Comparison of ENCODE assay signal across 8 cellular contexts in genomic region chr19:48902291-48902690, GRCh38. TPM values are rescaled to one million over a fixed set of nuclear protein-coding genes. Genes with fewer than 3 reads are reported as not detected.
DNase-seq lines count a peak whose midpoint lies in the region; ATAC-seq and TF ChIP-seq lines count a peak whose summit lies in the region.
"Not testable (repeated sequence)": the region's sequence is repeated elsewhere in the genome, so short reads cannot be mapped to it uniquely, and the experiment has no call there.
"Had no signal": no experiment of that assay in that cellular context is flagged by ENCODE, and none has a peak within 500 bp of the region (broad histone marks: within the 10 kb centered on the region; RNA-seq: fewer than 3 reads in every experiment).

No MANE protein-coding gene starts in this region.

- not testable (repeated sequence) for BruUV-seq in IMR-90 (replicated peaks; lab: Mats Ljungman, UMichigan)

- not testable (repeated sequence) for H3K27me3 Mint-ChIP-seq in activated CD4-positive, alpha-beta T cell treated with anti-CD3 and anti-CD28 coated beads, Interleukin-2, amount 10 ng/mL, durations not matched to agents 24 days and 14 days; activated T-cell treated with anti-CD3 and anti-CD28 coated beads, Interleukin-2, amount 50 U/mL, for 72 hours (ENCODE audit: low read depth); activated naive CD8-positive, alpha-beta T cell; brain; mesothelial cell of epicardium (ENCODE audit: low read depth); osteocyte (ENCODE audit: unreplicated experiment)

- H3K27ac ChIP-seq in IMR-90 (ENCODE audit: insufficient read depth, low read length) = not testable (repeated sequence)

- not testable (repeated sequence) for H2BK20ac ChIP-seq in IMR-90 (ENCODE audit: low read depth, low read length)

- H3K4me3 ChIP-seq in IMR-90 (ENCODE audit: insufficient read depth, low read depth, low read length) = not testable (repeated sequence)

- H3K36me3 Mint-ChIP-seq in activated CD4-positive, alpha-beta T cell treated with anti-CD3 and anti-CD28 coated beads, Interleukin-2, amount 10 ng/mL, durations not matched to agents 24 days and 14 days (ENCODE audit: low read depth) = peaks cover 41% of the 10 kb centered on the region
- H3K36me3 Mint-ChIP-seq in activated T-cell treated with anti-CD3 and anti-CD28 coated beads, Interleukin-2, amount 50 U/mL, for 72 hours (ENCODE audit: insufficient read depth in 2 of 2) = peaks cover 17% of the 10 kb centered on the region in 2 donors
- not testable (repeated sequence) for H3K36me3 Mint-ChIP-seq in activated naive CD8-positive, alpha-beta T cell
- H3K36me3 Mint-ChIP-seq in brain = peaks cover 55% of the 10 kb centered on the region
- H3K36me3 Mint-ChIP-seq in mesothelial cell of epicardium = peaks cover 28% of the 10 kb centered on the region
- peaks cover 17% of the 10 kb centered on the region for H3K36me3 Mint-ChIP-seq in osteocyte (ENCODE audit: unreplicated experiment)

- H4K8ac ChIP-seq in IMR-90 (ENCODE audit: low read depth in 2 of 2, low read length in 2 of 2) = not testable (repeated sequence)

- not testable (repeated sequence) for H4K20me1 ChIP-seq in IMR-90 (ENCODE audit: insufficient read depth, low read length)

- not testable (repeated sequence) for H3K23ac ChIP-seq in IMR-90 (ENCODE audit: low read depth, low read length)

- H3K4me2 ChIP-seq in IMR-90 (ENCODE audit: low read depth, low read length) = not testable (repeated sequence)

- H3K9me3 ChIP-seq in IMR-90 (ENCODE audit: control insufficient read depth, insufficient read depth, low read length) = not testable (repeated sequence)

- not testable (repeated sequence) for TF ChIP-seq RAD21 in IMR-90 (IDR thresholded peaks at IDR 0.05; ENCODE audit: low read length)

- H4K91ac ChIP-seq in IMR-90 (ENCODE audit: insufficient read depth, low read depth, low read length) = not testable (repeated sequence)

- DNase-seq in IMR-90; activated CD4-positive, alpha-beta T cell treated with anti-CD3 and anti-CD28 coated beads, Interleukin-2, amount 10 ng/mL, durations not matched to agents 24 days and 14 days; activated T-cell treated with anti-CD3 and anti-CD28 coated beads, Interleukin-2, amount 50 U/mL, for 72 hours; mesothelial cell of epicardium (ENCODE audit: low spot score in 2 of 2, unreplicated experiment in 2 of 2); osteocyte (ENCODE audit: extremely low spot score, unreplicated experiment): not testable (repeated sequence)

- not testable (repeated sequence) for H2BK5ac ChIP-seq in IMR-90 (ENCODE audit: low read depth, low read length, poor library complexity, severe bottlenecking)

- H3K14ac ChIP-seq in IMR-90 (replicated peaks; ENCODE audit: low read depth, low read length) = not testable (repeated sequence)

- H3K9me1 ChIP-seq in IMR-90 (ENCODE audit: insufficient read depth, low read length) = peaks cover 12% of the 10 kb centered on the region

- not testable (repeated sequence) for H3K9ac ChIP-seq in IMR-90 (ENCODE audit: low read depth, low read length)

- peak overlapping the region; percentile 54 for H3K4me3 Mint-ChIP-seq in activated CD4-positive, alpha-beta T cell treated with anti-CD3 and anti-CD28 coated beads, Interleukin-2, amount 10 ng/mL, durations not matched to agents 24 days and 14 days
- H3K4me3 Mint-ChIP-seq in activated T-cell treated with anti-CD3 and anti-CD28 coated beads, Interleukin-2, amount 50 U/mL, for 72 hours = peak overlapping the region; percentile 23 to 50
- H3K4me3 Mint-ChIP-seq in activated naive CD8-positive, alpha-beta T cell = peak overlapping the region; percentile 94
- H3K4me3 Mint-ChIP-seq in brain (peak overlapping the region; percentile 33 to 98 (median 36)), mesothelial cell of epicardium (peak overlapping the region; percentile 24), osteocyte (ENCODE audit: unreplicated experiment) (peak overlapping the region; percentile 18)

- CTCF ChIA-PET in IMR-90 (lab: Yijun Ruan, JAX) = interaction anchor here (0.6 kb wide), 1 partner anchor 23 kb away, joined by 3 read pairs; no protein-coding TSS in a partner anchor

- not testable (repeated sequence) for ATAC-seq in IMR-90 (ENCODE audit: low read depth); activated T-cell treated with anti-CD3 and anti-CD28 coated beads, Interleukin-2, amount 50 U/mL, for 72 hours (replicated peaks in 1 of 2)

- not testable (repeated sequence) for H3K56ac ChIP-seq in IMR-90 (ENCODE audit: extremely low read depth, insufficient read depth, low read length)

- not testable (repeated sequence) for H3K18ac ChIP-seq in IMR-90 (ENCODE audit: low read depth, low read length)

- intact Hi-C loops in IMR-90 (cut with micrococcal nuclease); activated CD4-positive, alpha-beta T cell treated with anti-CD3 and anti-CD28 coated beads, Interleukin-2, amount 10 ng/mL, durations not matched to agents 24 days and 14 days (cut with micrococcal nuclease): not testable (repeated sequence)

- not testable (repeated sequence) for H2AK9ac ChIP-seq in IMR-90 (replicated peaks; ENCODE audit: low read depth, low read length, poor library complexity)

- H3K27me3 ChIP-seq in IMR-90 (ENCODE audit: control insufficient read depth, insufficient read depth, low read length) = not testable (repeated sequence)

- TF ChIP-seq CTCF in IMR-90 (conservative IDR thresholded peaks at IDR 0.05; ENCODE audit: low read depth, low read length); brain (conservative IDR thresholded peaks at IDR 0.05); mesothelial cell of epicardium (IDR thresholded peaks at IDR 0.05; ENCODE audit: unreplicated experiment); osteocyte (IDR thresholded peaks at IDR 0.05): not testable (repeated sequence)

- H3K79me1 ChIP-seq in IMR-90 (ENCODE audit: low read depth in 1 of 2, low read length in 2 of 2) = peaks cover 20 to 53% of the 10 kb centered on the region in 2 experiments

- dilution Hi-C loops in IMR-90 (cut with HindIII; ENCODE audit: low sequenced_read_pairs, unreplicated experiment) = not testable (repeated sequence)

- whole genome bisulfite sequencing in IMR-90 (ENCODE audit: extremely low coverage in 2 of 2, insufficient read length in 1 of 2), 2 experiments = 100% methylated on average over 2 of the region's 7 CpGs; no CpG with 5 or more reads in 1 of the 2 experiments

- H3K4ac ChIP-seq in IMR-90 (ENCODE audit: low read depth, low read length) = not testable (repeated sequence)

- POLR2A ChIA-PET in IMR-90 (lab: Charles Lee; ENCODE audit: unreplicated experiment) = not testable (repeated sequence)

- not testable (repeated sequence) for H2BK15ac ChIP-seq in IMR-90 (ENCODE audit: low read depth, low read length)

- in situ Hi-C loops in IMR-90 (cut with MboI; ENCODE audit: low sequenced_read_pairs) = not testable (repeated sequence)

- not testable (repeated sequence) for H4K5ac ChIP-seq in IMR-90 (ENCODE audit: low read depth, low read length)

- TF ChIP-seq POLR2A in IMR-90 (IDR thresholded peaks at IDR 0.05; ENCODE audit: low read depth, low read length) = not testable (repeated sequence)

- H3K36me3 ChIP-seq in IMR-90 (ENCODE audit: control insufficient read depth, insufficient read depth, low read length) = peaks cover 25% of the 10 kb centered on the region

- H3K4me1 Mint-ChIP-seq in activated CD4-positive, alpha-beta T cell treated with anti-CD3 and anti-CD28 coated beads, Interleukin-2, amount 10 ng/mL, durations not matched to agents 24 days and 14 days = peaks cover 28% of the 10 kb centered on the region
- peaks cover 33% of the 10 kb centered on the region for H3K4me1 Mint-ChIP-seq in activated T-cell treated with anti-CD3 and anti-CD28 coated beads, Interleukin-2, amount 50 U/mL, for 72 hours (ENCODE audit: low read depth)
- H3K4me1 Mint-ChIP-seq in activated naive CD8-positive, alpha-beta T cell (ENCODE audit: low read depth) = peaks cover 27% of the 10 kb centered on the region
- H3K4me1 Mint-ChIP-seq in brain (peaks cover 44% of the 10 kb centered on the region), mesothelial cell of epicardium (peaks cover 18% of the 10 kb centered on the region), osteocyte (ENCODE audit: unreplicated experiment) (peaks cover 26% of the 10 kb centered on the region)

- H3K27ac Mint-ChIP-seq in activated CD4-positive, alpha-beta T cell treated with anti-CD3 and anti-CD28 coated beads, Interleukin-2, amount 10 ng/mL, durations not matched to agents 24 days and 14 days = peak overlapping the region; percentile 20
- peak overlapping the region; percentile 12 for H3K27ac Mint-ChIP-seq in activated T-cell treated with anti-CD3 and anti-CD28 coated beads, Interleukin-2, amount 50 U/mL, for 72 hours
- H3K27ac Mint-ChIP-seq in activated naive CD8-positive, alpha-beta T cell; mesothelial cell of epicardium; osteocyte (ENCODE audit: unreplicated experiment): not testable (repeated sequence)
- H3K27ac Mint-ChIP-seq in brain = peak overlapping the region in 3 of 5 experiments; percentile 14 to 62 (median 37)

- not testable (repeated sequence) for H2AFZ ChIP-seq in IMR-90 (replicated peaks; ENCODE audit: low read length, poor library complexity)

- not testable (repeated sequence) for H2BK120ac ChIP-seq in IMR-90 (ENCODE audit: low read depth, low read length)

- not testable (repeated sequence) for H2AK5ac ChIP-seq in IMR-90 (ENCODE audit: low read depth, low read length)

- not testable (repeated sequence) for H3K4me1 ChIP-seq in IMR-90 (ENCODE audit: control insufficient read depth, insufficient read depth, low read length)

- not testable (repeated sequence) for H3K9me3 Mint-ChIP-seq in activated CD4-positive, alpha-beta T cell treated with anti-CD3 and anti-CD28 coated beads, Interleukin-2, amount 10 ng/mL, durations not matched to agents 24 days and 14 days; activated T-cell treated with anti-CD3 and anti-CD28 coated beads, Interleukin-2, amount 50 U/mL, for 72 hours; activated naive CD8-positive, alpha-beta T cell (ENCODE audit: low read depth); brain; mesothelial cell of epicardium; osteocyte (ENCODE audit: unreplicated experiment)

RNA-seq across cellular contexts. Expression of gene NUCB1, which starts 2.2 kb away (rescaled TPM):
- 37.3 and 39.2 TPM in 2 replicates for total RNA-seq in IMR-90 (2012; rRNA removed)
- 253 and 261 TPM in 2 replicates for polyA plus RNA-seq in IMR-90 (2012; rRNA removed)
- 236 and 325 TPM in 2 replicates for polyA plus RNA-seq in IMR-90 (2012; cell fraction: cytosol; rRNA removed)
- polyA plus RNA-seq in IMR-90 (2012; cell fraction: nucleus; rRNA removed; ENCODE audit: low replicate concordance) = 149 and 260 TPM in 2 replicates
- total RNA-seq in activated CD4-positive, alpha-beta T cell treated with anti-CD3 and anti-CD28 coated beads, Interleukin-2, amount 10 ng/mL, durations not matched to agents 24 days and 14 days = 116 and 117 TPM in 2 replicates
- total RNA-seq in activated T-cell treated with anti-CD3 and anti-CD28 coated beads, Interleukin-2, amount 50 U/mL, for 72 hours = 100 to 1,000 TPM; 168 to 183 TPM
- 237 TPM for polyA plus RNA-seq in brain (ENCODE audit: insufficient read depth, low read depth, low replicate concordance)
- total RNA-seq in mesothelial cell of epicardium = 152 to 159 TPM (median 159 TPM) in 3 replicates
- total RNA-seq in osteocyte = 260 and 264 TPM in 2 replicates

RNA-seq across cellular contexts. Expression of gene TULP2, which starts 3.7 kb away (rescaled TPM):
- total RNA-seq in IMR-90 (2012; rRNA removed) (under 0.01 TPM in 1 of 2 replicates, not detected in the other), mesothelial cell of epicardium (0.38 to 1.4 TPM (median 0.84 TPM) in 3 replicates), osteocyte (not detected in 2 replicates)
- polyA plus RNA-seq in IMR-90 (2012; rRNA removed) (0.20 and 0.26 TPM in 2 replicates), brain (ENCODE audit: insufficient read depth, low read depth, low replicate concordance) (0.24 TPM)
- polyA plus RNA-seq in IMR-90 (2012; cell fraction: cytosol; rRNA removed) = 0.11 and 0.18 TPM in 2 replicates
- 0.11 and 0.15 TPM in 2 replicates for polyA plus RNA-seq in IMR-90 (2012; cell fraction: nucleus; rRNA removed; ENCODE audit: low replicate concordance)
- not detected in 2 replicates for total RNA-seq in activated CD4-positive, alpha-beta T cell treated with anti-CD3 and anti-CD28 coated beads, Interleukin-2, amount 10 ng/mL, durations not matched to agents 24 days and 14 days
- 1 to 10 TPM in 1 of 2 donors, under 1 TPM in 1; 0.79 to 3.3 TPM for total RNA-seq in activated T-cell treated with anti-CD3 and anti-CD28 coated beads, Interleukin-2, amount 50 U/mL, for 72 hours
- total RNA-seq: LHCN-M2 had no signal

RNA-seq across cellular contexts. Expression of gene PPP1R15A, which starts 30.1 kb away (rescaled TPM):
- total RNA-seq in IMR-90 (2012; rRNA removed) (26.7 and 39.4 TPM in 2 replicates), mesothelial cell of epicardium (158 to 170 TPM (median 158 TPM) in 3 replicates), osteocyte (96.5 and 118 TPM in 2 replicates)
- polyA plus RNA-seq in IMR-90 (2012; rRNA removed) (87.7 and 104 TPM in 2 replicates), brain (ENCODE audit: insufficient read depth, low read depth, low replicate concordance) (33.1 TPM)
- 79.7 and 87.7 TPM in 2 replicates for polyA plus RNA-seq in IMR-90 (2012; cell fraction: cytosol; rRNA removed)
- polyA plus RNA-seq in IMR-90 (2012; cell fraction: nucleus; rRNA removed; ENCODE audit: low replicate concordance) = 144 and 158 TPM in 2 replicates
- 40.5 and 42.1 TPM in 2 replicates for total RNA-seq in activated CD4-positive, alpha-beta T cell treated with anti-CD3 and anti-CD28 coated beads, Interleukin-2, amount 10 ng/mL, durations not matched to agents 24 days and 14 days
- 100 to 1,000 TPM; 130 to 153 TPM for total RNA-seq in activated T-cell treated with anti-CD3 and anti-CD28 coated beads, Interleukin-2, amount 50 U/mL, for 72 hours

RNA-seq across cellular contexts. Expression of gene DHDH, which starts 31.2 kb away (rescaled TPM):
- 0.28 and 0.36 TPM in 2 replicates for total RNA-seq in IMR-90 (2012; rRNA removed)
- 0.33 and 0.53 TPM in 2 replicates for polyA plus RNA-seq in IMR-90 (2012; rRNA removed)
- polyA plus RNA-seq in IMR-90 (2012; cell fraction: cytosol; rRNA removed) = 0.17 and 1.3 TPM in 2 replicates
- 0.65 and 0.70 TPM in 2 replicates for polyA plus RNA-seq in IMR-90 (2012; cell fraction: nucleus; rRNA removed; ENCODE audit: low replicate concordance)
- 0.35 TPM in 1 of 2 replicates, not detected in the other for total RNA-seq in activated CD4-positive, alpha-beta T cell treated with anti-CD3 and anti-CD28 coated beads, Interleukin-2, amount 10 ng/mL, durations not matched to agents 24 days and 14 days
- 1 to 10 TPM; 3.2 to 3.6 TPM for total RNA-seq in activated T-cell treated with anti-CD3 and anti-CD28 coated beads, Interleukin-2, amount 50 U/mL, for 72 hours
- 1.4 TPM for polyA plus RNA-seq in brain (ENCODE audit: insufficient read depth, low read depth, low replicate concordance)
- total RNA-seq in mesothelial cell of epicardium = 2.3 to 3.5 TPM (median 3.2 TPM) in 3 replicates
- 0.67 TPM in 1 of 2 replicates, not detected in the other for total RNA-seq in osteocyte
- total RNA-seq: LHCN-M2 had no signal

RNA-seq across cellular contexts. Expression of gene PLEKHA4, which starts 33.9 kb away (rescaled TPM):
- total RNA-seq in IMR-90 (2012; rRNA removed) (4.2 and 4.5 TPM in 2 replicates), mesothelial cell of epicardium (25.7 to 28.6 TPM (median 26.9 TPM) in 3 replicates), osteocyte (31.0 and 40.0 TPM in 2 replicates)
- polyA plus RNA-seq in IMR-90 (2012; rRNA removed) (14.4 and 17.2 TPM in 2 replicates), brain (ENCODE audit: insufficient read depth, low read depth, low replicate concordance) (3.4 TPM)
- polyA plus RNA-seq in IMR-90 (2012; cell fraction: cytosol; rRNA removed) = 17.5 and 22.0 TPM in 2 replicates
- polyA plus RNA-seq in IMR-90 (2012; cell fraction: nucleus; rRNA removed; ENCODE audit: low replicate concordance) = 28.8 and 60.3 TPM in 2 replicates
- total RNA-seq in activated CD4-positive, alpha-beta T cell treated with anti-CD3 and anti-CD28 coated beads, Interleukin-2, amount 10 ng/mL, durations not matched to agents 24 days and 14 days = 1.8 and 1.9 TPM in 2 replicates
- total RNA-seq in activated T-cell treated with anti-CD3 and anti-CD28 coated beads, Interleukin-2, amount 50 U/mL, for 72 hours = 10 to 100 TPM; 16.2 to 24.5 TPM

Comparison
In these comparisons a context has a peak if more than half of its experiments do, and no peak if none do; other contexts are left out.
1. H3K4me3 Mint-ChIP-seq: peak in every context shown above with its lines; median percentile 94 in activated naive CD8-positive, alpha-beta T cell; 54 in activated CD4-positive, alpha-beta T cell treated with anti-CD3 and anti-CD28 coated beads, Interleukin-2, amount 10 ng/mL, durations not matched to agents 24 days and 14 days; 36 in activated T-cell treated with anti-CD3 and anti-CD28 coated beads, Interleukin-2, amount 50 U/mL, for 72 hours; 36 in brain; 24 in mesothelial cell of epicardium; 18 in osteocyte.